In genomic region chr15:42059661-42060476, GRCh38 we compare ENCODE assay signal across 9 cellular contexts. TPM values are rescaled to one million over a fixed set of nuclear protein-coding genes. Genes with fewer than 3 reads are reported as not detected.
DNase-seq lines count a peak whose midpoint lies in the region; ATAC-seq, FAIRE-seq and TF ChIP-seq lines count a peak whose summit lies in the region.
"Had no signal": no experiment of that assay in that cellular context is flagged by ENCODE, and none has a peak within 500 bp of the region (broad histone marks: within the 10 kb centered on the region; RNA-seq: fewer than 3 reads in every experiment).

No MANE protein-coding gene starts in this region.

- peak; percentile 82 for TF ChIP-seq RAD21 in Ishikawa (IDR thresholded peaks at IDR 0.05; ENCODE audit: low read depth)

- no peaks in the 10 kb centered on the region for H3K9me3 ChIP-seq in small intestine (ENCODE audit: control insufficient read depth, low read depth)

- no peak overlapping the region for H3K4me3 ChIP-seq in small intestine (ENCODE audit: low read depth in 1 of 2, low read length in 2 of 2)

- ATAC-seq in left cardiac atrium (no peak), HG02610 (IDR thresholded peaks at IDR 0.05; ENCODE audit: unreplicated experiment) (no peak), GM21737 (IDR thresholded peaks at IDR 0.05; ENCODE audit: unreplicated experiment) (no peak)

- H3K4me1 ChIP-seq in small intestine (ENCODE audit: control insufficient read depth in 2 of 2, insufficient read depth in 1 of 2, low read depth in 1 of 2, low read length in 1 of 2): no peaks in the 10 kb centered on the region

- DNase-seq in COLO668 (lab: John Stamatoyannopoulos, UW; ENCODE audit: unreplicated experiment) (peak; percentile 53), SHP77 treated with DMSO at 0.1 percent for 48 hours (lab: John Stamatoyannopoulos, UW) (peak; percentile 18), left cardiac atrium (peak; percentile 59), small intestine (peak; percentile 38)
- peak; percentile 70 for DNase-seq in activated naive CD4-positive, alpha-beta T cell treated with anti-CD3 and anti-CD28 coated beads, Interleukin-2, amount 50 U/mL, for 16 hours

- TF ChIP-seq EP300 in Ishikawa (IDR thresholded peaks at IDR 0.05; ENCODE audit: borderline replicate concordance): no peak

- FAIRE-seq in small intestine (lab: Jason Lieb, UNC): no peak

- 46 to 49% (median 48%) methylated on average over 14 of the region's 14 CpGs for WGBS in small intestine, 3 donors

- intact Hi-C loops in left cardiac atrium (cut with DNase I): loop anchor here in 1 of 2 donors (2.0 kb wide), 1 partner anchor 69 kb away; no protein-coding TSS in a partner anchor

- no peaks in the 10 kb centered on the region for H3K36me3 ChIP-seq in small intestine (ENCODE audit: control insufficient read depth in 2 of 2, insufficient read depth in 2 of 2, low read length in 2 of 2)

- H3K27ac ChIP-seq in small intestine (ENCODE audit: low read depth in 1 of 2, low read length in 1 of 2): no peak overlapping the region

- no peaks in the 10 kb centered on the region for H3K27me3 ChIP-seq in small intestine (ENCODE audit: control insufficient read depth in 2 of 2, insufficient read depth in 2 of 2, low read length in 2 of 2)

TF ChIP-seq in Ishikawa, 13 proteins besides CTCF, POLR2A, EP300 and RAD21:
- TF ChIP-seq NFIC (IDR thresholded peaks at IDR 0.05) (no peak), ZBTB7A (IDR thresholded peaks at IDR 0.05; ENCODE audit: low read depth) (no peak), EGR1 (IDR thresholded peaks at IDR 0.05) (no peak), REST (IDR thresholded peaks at IDR 0.05; ENCODE audit: low read depth) (no peak), TCF12 (IDR thresholded peaks at IDR 0.05; ENCODE audit: low read depth) (no peak), YY1 (IDR thresholded peaks at IDR 0.05; ENCODE audit: low read depth) (no peak), TEAD4 (IDR thresholded peaks at IDR 0.05) (no peak), FOXM1 (IDR thresholded peaks at IDR 0.05; ENCODE audit: borderline replicate concordance, low read depth) (no peak), USF1 (IDR thresholded peaks at IDR 0.05) (no peak), MAX (IDR thresholded peaks at IDR 0.05) (no peak), TAF1 (IDR thresholded peaks at IDR 0.05; ENCODE audit: low read depth) (no peak), CREB1 (IDR thresholded peaks at IDR 0.05; ENCODE audit: low read depth) (no peak)

RNA-seq across cellular contexts. Expression of gene PLA2G4D, which starts 34.5 kb away (rescaled TPM):
- total RNA-seq in left cardiac atrium: not detected
- under 1 TPM in 2 of 3 donors, not detected in 1; 0.18 to 0.22 TPM for polyA plus RNA-seq in small intestine
- polyA plus RNA-seq: IgD-negative memory B cell had no signal

RNA-seq across cellular contexts. Expression of gene PLA2G4E, which starts 39.0 kb away (rescaled TPM):
- under 1 TPM in 1 of 2 donors, not detected in 1; 0.16 TPM for total RNA-seq in left cardiac atrium
- polyA plus RNA-seq in small intestine: under 1 TPM in 1 of 3 donors, not detected in 2; 0.13 TPM
- polyA plus RNA-seq: IgD-negative memory B cell had no signal

Comparison
In these comparisons a context has a peak if more than half of its experiments do, and no peak if none do; other contexts are left out.
1. DNase-seq: peak in every context shown above with its lines; median percentile 70 in activated naive CD4-positive, alpha-beta T cell treated with anti-CD3 and anti-CD28 coated beads, Interleukin-2, amount 50 U/mL, for 16 hours; 59 in left cardiac atrium; 53 in COLO668; 38 in small intestine; 18 in SHP77 treated with DMSO at 0.1 percent for 48 hours.